ENCODE assay signal across 8 cellular contexts in the genomic region with DNA sequence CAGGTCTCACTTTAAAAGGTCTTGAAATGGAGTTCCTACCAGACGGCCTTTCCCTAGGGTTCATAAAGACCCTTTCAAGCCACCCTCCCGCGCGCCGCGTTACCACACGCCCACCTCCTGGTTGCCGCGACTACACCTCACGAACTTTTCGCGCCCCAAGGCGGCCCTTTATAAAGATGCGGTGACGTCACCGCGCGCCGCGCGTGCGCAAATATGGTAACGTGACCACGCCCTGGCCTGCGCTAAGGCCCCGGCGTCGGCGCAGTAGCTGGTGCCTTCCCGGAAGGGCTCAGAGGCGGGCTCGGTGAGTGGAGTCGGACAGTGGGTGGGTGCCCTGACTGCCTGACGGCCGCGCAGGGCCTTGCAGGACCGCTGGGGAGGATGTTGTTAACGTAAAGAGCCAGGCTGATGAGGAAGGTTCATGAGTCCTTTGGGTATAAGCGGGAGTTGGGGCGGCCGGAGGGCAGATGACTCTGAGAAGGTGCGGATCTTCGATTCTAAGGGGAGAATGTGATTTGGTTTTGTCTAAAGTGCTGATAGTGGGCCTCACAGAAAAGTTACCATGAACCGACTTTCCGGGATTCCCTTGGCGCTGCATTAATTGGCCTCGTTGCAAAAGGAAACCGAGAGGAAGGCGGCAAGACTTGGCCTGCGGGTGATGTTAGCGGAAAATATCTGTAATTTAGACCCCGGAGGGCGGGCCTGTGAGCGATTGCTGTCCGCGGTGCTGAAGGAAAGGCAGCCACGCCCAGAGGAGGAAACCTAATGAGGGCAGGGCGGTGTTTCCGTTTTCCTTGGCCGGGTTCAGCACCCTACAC. TPM values are rescaled to one million over a fixed set of nuclear protein-coding genes. Genes with fewer than 3 reads are reported as not detected.
DNase-seq lines count a peak whose midpoint lies in the region; ATAC-seq and TF ChIP-seq lines count a peak whose summit lies in the region.

No MANE protein-coding gene starts in this region.

- H3K36me3 Mint-ChIP-seq in T-cell = no peaks in the 10 kb centered on the region
- H3K36me3 Mint-ChIP-seq in progenitor cell of endocrine pancreas (ENCODE audit: insufficient read depth) = peaks cover 3% of the 10 kb centered on the region

- ATAC-seq in GM21515 (IDR thresholded peaks at IDR 0.05; ENCODE audit: unreplicated experiment) = peak; percentile 97
- ATAC-seq in T-cell (replicated peaks in 1 of 4) = peak; percentile 84 to 96 (median 92)
- peak; percentile 100 for ATAC-seq in left ventricle myocardium superior
- ATAC-seq in upper lobe of left lung (ENCODE audit: low FRiP score in 2 of 2) = peak; percentile 97 to 99

- H3K27me3 ChIP-seq in upper lobe of left lung = peaks cover 0 to 7% (median 0%) of the 10 kb centered on the region in 4 donors

- no peak for TF ChIP-seq EP300 in upper lobe of left lung (IDR thresholded peaks at IDR 0.05)

- POLR2A ChIA-PET in T-cell (lab: Charles Lee) = no interaction called here

- intact Hi-C loops in left ventricle myocardium superior (cut with micrococcal nuclease) = no loop called here

- H3K27ac Mint-ChIP-seq in T-cell (peak overlapping the region; percentile 73 to 89), progenitor cell of endocrine pancreas (peak overlapping the region; percentile 97)

- H3K4me1 ChIP-seq in upper lobe of left lung = peaks cover 0 to 14% (median 3%) of the 10 kb centered on the region in 4 donors

- H3K36me3 ChIP-seq in upper lobe of left lung = no peaks in the 10 kb centered on the region

- H3K9me3 ChIP-seq in upper lobe of left lung = peaks cover 0 to 3% (median 0%) of the 10 kb centered on the region in 4 donors

- peak; percentile 79 for DNase-seq in COLO829 (ENCODE audit: low spot score)
- peak; percentile 2 for DNase-seq in HuH-7 (ENCODE audit: low spot score)
- DNase-seq in T-cell = peak; percentile 17 to 63 (median 42)
- DNase-seq in anterior cingulate cortex (lab: John Stamatoyannopoulos, UW) = peak; percentile 13 to 91 (median 76)
- DNase-seq in left ventricle myocardium superior = peak; percentile 90
- peak; percentile 85 for DNase-seq in progenitor cell of endocrine pancreas (ENCODE audit: low spot score, unreplicated experiment)
- DNase-seq in upper lobe of left lung = peak; percentile 76 to 98

- TF ChIP-seq CTCF in progenitor cell of endocrine pancreas (IDR thresholded peaks at IDR 0.05; ENCODE audit: unreplicated experiment) (no peak), upper lobe of left lung (IDR thresholded peaks at IDR 0.05) (no peak)

- H3K4me3 Mint-ChIP-seq in T-cell (peak overlapping the region; percentile 80 to 90 (median 89)), progenitor cell of endocrine pancreas (ENCODE audit: low read depth) (peak overlapping the region; percentile 98)

- peak overlapping the region; percentile 34 to 66 (median 55) for H3K4me3 ChIP-seq in upper lobe of left lung

- H3K27ac ChIP-seq in upper lobe of left lung = peak overlapping the region; percentile 35 to 68 (median 58)

- CTCF ChIA-PET in T-cell (lab: Charles Lee) = no interaction called here

- peaks cover 23 to 37% of the 10 kb centered on the region in 2 donors for H3K27me3 Mint-ChIP-seq in T-cell
- H3K27me3 Mint-ChIP-seq in progenitor cell of endocrine pancreas = no peaks in the 10 kb centered on the region

- peak in 1 of 4 donors; percentile 50 for TF ChIP-seq POLR2A in upper lobe of left lung (IDR thresholded peaks at IDR 0.05)

- H3K4me1 Mint-ChIP-seq in T-cell (peaks cover 10 to 16% (median 12%) of the 10 kb centered on the region in 3 donors), progenitor cell of endocrine pancreas (ENCODE audit: low read depth) (peaks cover 6% of the 10 kb centered on the region)

- H3K9me3 Mint-ChIP-seq in T-cell = peaks cover 12 to 18% (median 13%) of the 10 kb centered on the region in 3 donors
- H3K9me3 Mint-ChIP-seq in progenitor cell of endocrine pancreas (ENCODE audit: low read depth) = peaks cover 5% of the 10 kb centered on the region

- 6 to 9% methylated on average over 36 to 44 of the region's 60 CpGs for WGBS in upper lobe of left lung, 2 donors

RNA-seq across cellular contexts. Expression of a gene that starts 54.4 kb away (rescaled TPM):
- total RNA-seq in T-cell (not detected), left ventricle myocardium superior (not detected), progenitor cell of endocrine pancreas (not detected in 2 replicates), upper lobe of left lung (not detected)

Comparison
In these comparisons a context has a peak if more than half of its experiments do, and no peak if none do; other contexts are left out.
1. Peak in every context shown above with its lines: DNase-seq, ATAC-seq, H3K4me3 ChIP-seq and H3K27ac ChIP-seq.
2. DNase-seq: peak in every context shown above with its lines; median percentile 90 in left ventricle myocardium superior; 87 in upper lobe of left lung; 85 in progenitor cell of endocrine pancreas; 79 in COLO829; 76 in anterior cingulate cortex; 42 in T-cell; 2 in HuH-7.